In the genomic region with DNA sequence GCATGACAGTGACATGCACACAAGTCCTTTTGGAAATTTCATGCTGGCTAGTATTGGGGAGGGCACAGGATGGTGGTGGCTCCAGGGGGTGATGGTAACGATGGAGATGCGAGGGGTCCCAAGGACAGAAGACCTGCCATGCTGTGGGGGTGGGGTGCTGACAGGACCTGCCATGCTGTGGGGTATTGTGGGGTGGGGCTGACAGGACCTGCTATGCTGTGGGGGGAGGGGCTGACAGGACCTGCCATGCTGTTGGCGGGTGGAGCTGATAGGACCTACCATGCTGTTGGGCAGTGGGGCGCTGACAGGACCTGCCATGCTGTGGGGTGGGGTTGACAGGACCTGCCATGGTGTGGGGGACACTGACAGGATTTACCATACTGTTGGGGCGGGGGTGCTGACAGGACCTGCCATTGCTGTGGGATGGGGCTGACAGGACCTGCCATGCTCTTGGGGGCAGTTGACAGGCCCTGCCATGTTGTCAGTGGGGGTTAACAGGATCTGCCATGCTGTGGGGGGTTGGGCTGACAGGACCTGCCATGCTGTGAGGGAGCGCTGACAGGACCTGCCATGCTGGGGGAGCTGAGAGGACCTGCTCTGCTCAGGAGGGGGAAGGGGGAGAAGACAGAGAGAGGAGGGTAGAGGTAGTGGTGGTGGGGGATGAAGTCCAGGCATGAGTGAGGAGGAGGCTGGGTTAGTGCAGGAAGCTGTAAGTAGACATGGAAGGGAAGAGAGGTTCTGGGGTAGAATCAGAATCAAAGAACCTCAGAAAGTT, we compare ENCODE assay signal across 27 cellular contexts. TPM values are rescaled to one million over a fixed set of nuclear protein-coding genes. Genes with fewer than 3 reads are reported as not detected.
DNase-seq lines count a peak whose midpoint lies in the region; ATAC-seq, FAIRE-seq and TF ChIP-seq lines count a peak whose summit lies in the region.
"Had no signal": no experiment of that assay in that cellular context is flagged by ENCODE, and none has a peak within 500 bp of the region (broad histone marks: within the 10 kb centered on the region; RNA-seq: fewer than 3 reads in every experiment).

No MANE protein-coding gene starts in this region.

- H2BK15ac ChIP-seq in H1 (ENCODE audit: low read length), result no peak overlapping the region

- H3K23me2 ChIP-seq in H1 (ENCODE audit: low read depth, low read length), result peaks cover 1% of the 10 kb centered on the region; the same call in 1 of the 2 replicates

- H3K27ac Mint-ChIP-seq in activated CD8-positive, alpha-beta memory T cell treated with anti-CD3 and anti-CD28 coated beads, Interleukin-2, amount 10 ng/mL, durations not matched to agents 7 days and 5 days, result no peak overlapping the region
- H3K27ac Mint-ChIP-seq: activated B cell treated with CpG ODN at 0.5 μM for 24 hours; activated T-helper 17 cell treated with anti-CD3 and anti-CD28 coated beads, Interleukin-2, amount 50 U/mL, for 72 hours; CD4-positive, alpha-beta memory T cell; GM23338; HFFc6; stimulated activated effector memory CD8-positive, alpha-beta T cell treated with anti-CD3 and anti-CD28 coated beads, Interleukin-12 subunit alpha, Interleukin-12 subunit beta, amount 100 ng/mL, for 72 hours; T-helper 1 cell treated with Interleukin-12 subunit alpha and Interleukin-12 subunit beta and Interleukin-4 antibody, amounts not matched to agents 30 μg/mL and 1 μg/mL, for 36 hours had no signal

- H3K27ac ChIP-seq in H1 (ENCODE audit: low read depth, low read length), result no peak overlapping the region
- H3K27ac ChIP-seq: transverse colon had no signal

- CTCF ChIA-PET in activated CD8-positive, alpha-beta memory T cell treated with anti-CD3 and anti-CD28 coated beads, Interleukin-2, amount 10 ng/mL, durations not matched to agents 7 days and 5 days (lab: Charles Lee), result no interaction called here
- CTCF ChIA-PET in H1 (lab: Charles Lee; ENCODE audit: partially characterized antibody), result interaction anchor here (0.6 to 4.6 kb wide), 8 partner anchors 15 to 175 kb away, joined by 3 to 26 read pairs (median 4); no protein-coding TSS in a partner anchor

- no peak overlapping the region for H3K4me2 ChIP-seq in H1 (ENCODE audit: insufficient read depth in 1 of 2, low read depth in 2 of 2, low read length in 2 of 2)
- H3K4me2 ChIP-seq: GM23338 had no signal

- no peak for TF ChIP-seq RAD21 in H1 (IDR thresholded peaks at IDR 0.05 in 1 of 2, conservative IDR thresholded peaks at IDR 0.05 in 1 of 2; ENCODE audit: low read depth in 2 of 2, low read length in 2 of 2)

- no peak overlapping the region for H2BK12ac ChIP-seq in H1 (ENCODE audit: low read depth, low read length)

- no peak overlapping the region for H4K5ac ChIP-seq in H1 (ENCODE audit: insufficient read length, low read depth, low read length)

- no peaks in the 10 kb centered on the region for H3K27me3 ChIP-seq in H1 (replicated peaks in 1 of 4; ENCODE audit: control insufficient read depth in 3 of 4, extremely low read depth in 1 of 4, insufficient read depth in 3 of 4, low read length in 3 of 4)
- H3K27me3 ChIP-seq: transverse colon had no signal

- POLR2A ChIA-PET in H1 (lab: Charles Lee; ENCODE audit: partially characterized antibody), result no interaction called here

- H4K91ac ChIP-seq in H1 (replicated peaks; ENCODE audit: insufficient read length, low read length), result no peak overlapping the region

- no peaks in the 10 kb centered on the region for H3K9me3 ChIP-seq in H1 (ENCODE audit: insufficient read depth in 2 of 2, low read depth in 1 of 2, low read length in 1 of 2)
- H3K9me3 ChIP-seq: transverse colon had no signal

- no peaks in the 10 kb centered on the region for H3K9me3 Mint-ChIP-seq in activated CD8-positive, alpha-beta memory T cell treated with anti-CD3 and anti-CD28 coated beads, Interleukin-2, amount 10 ng/mL, durations not matched to agents 7 days and 5 days (ENCODE audit: low read depth)
- H3K9me3 Mint-ChIP-seq: activated B cell treated with CpG ODN at 0.5 μM for 24 hours; activated naive CD4-positive, alpha-beta T cell treated with anti-CD3 and anti-CD28 coated beads, Interleukin-2, amount 50 U/mL, for 72 hours; activated T-helper 17 cell treated with anti-CD3 and anti-CD28 coated beads, Interleukin-2, amount 50 U/mL, for 72 hours; CD4-positive, alpha-beta memory T cell; HFFc6; stimulated activated effector memory CD8-positive, alpha-beta T cell treated with anti-CD3 and anti-CD28 coated beads, Interleukin-12 subunit alpha, Interleukin-12 subunit beta, amount 100 ng/mL, for 72 hours; T-helper 1 cell treated with Interleukin-12 subunit alpha and Interleukin-12 subunit beta and Interleukin-4 antibody, amounts not matched to agents 30 μg/mL and 1 μg/mL, for 36 hours had no signal

- peak overlapping the region; percentile 30; the same call in 1 of the 2 replicates for H2BK5ac ChIP-seq in H1 (ENCODE audit: low read depth, low read length)

- WGBS in H1 (ENCODE audit: extremely low coverage in 1 of 2, insufficient coverage in 1 of 2, insufficient read length in 1 of 2, insufficient replicate concordance in 2 of 2, low coverage in 1 of 2, low lambda C conversion rate in 2 of 2, missing lambda C conversion rate in 1 of 2), 2 experiments, result 89% methylated on average over 5 of the region's 6 CpGs; no CpG with 5 or more reads in 1 of the 2 experiments

- peak; percentile 47 for DNase-seq in activated CD8-positive, alpha-beta memory T cell treated with anti-CD3 and anti-CD28 coated beads for 24 hours
- no peak for DNase-seq in activated CD8-positive, alpha-beta memory T cell treated with anti-CD3 and anti-CD28 coated beads, Interleukin-2, amount 10 ng/mL, durations not matched to agents 7 days and 5 days
- DNase-seq in H1 (ENCODE audit: low read depth in 1 of 2, low spot score in 2 of 2) (no peak), mesenteric fat pad (ENCODE audit: low spot score) (peak; percentile 62), urothelium cell line (ENCODE audit: low spot score) (no peak), cerebellum (ENCODE audit: low spot score) (no peak), SHP77 (lab: John Stamatoyannopoulos, UW) (no peak)
- DNase-seq: activated B cell treated with CpG ODN at 0.5 μM for 24 hours; amygdala; CD4-positive, alpha-beta memory T cell; effector CD4-positive, alpha-beta T cell; HFFc6; NCI-H1105; NCI-H187 treated with DMSO at 0.1 percent for 48 hours; NCI-H2171 treated with DMSO at 0.1 percent for 48 hours; NCI-H510A treated with DMSO at 0.1 percent for 48 hours; occipital lobe; stimulated activated CD4-positive, alpha-beta T cell treated with anti-CD3 and anti-CD28 coated beads, Interleukin-15, amount 100 ng/mL, for 24 hours; transverse colon had no signal

- H3K18ac ChIP-seq in H1 (ENCODE audit: extremely low read depth, low read length), result no peak overlapping the region; the same call in 1 of the 2 replicates

- no peak overlapping the region for H3K56ac ChIP-seq in H1 (replicated peaks; ENCODE audit: insufficient read length, low read depth, low read length)

- no peaks in the 10 kb centered on the region for H3K27me3 Mint-ChIP-seq in activated CD8-positive, alpha-beta memory T cell treated with anti-CD3 and anti-CD28 coated beads, Interleukin-2, amount 10 ng/mL, durations not matched to agents 7 days and 5 days
- H3K27me3 Mint-ChIP-seq: activated B cell treated with CpG ODN at 0.5 μM for 24 hours; CD4-positive, alpha-beta memory T cell had no signal

- no peak overlapping the region for H3K23ac ChIP-seq in H1 (ENCODE audit: insufficient read length)

- no peak overlapping the region for H2BK20ac ChIP-seq in H1 (ENCODE audit: low read length)

- no peaks in the 10 kb centered on the region for H3K36me3 Mint-ChIP-seq in activated CD8-positive, alpha-beta memory T cell treated with anti-CD3 and anti-CD28 coated beads, Interleukin-2, amount 10 ng/mL, durations not matched to agents 7 days and 5 days
- H3K36me3 Mint-ChIP-seq: activated naive CD4-positive, alpha-beta T cell treated with anti-CD3 and anti-CD28 coated beads, Interleukin-2, amount 50 U/mL, for 72 hours; CD4-positive, alpha-beta memory T cell; naive thymus-derived CD8-positive, alpha-beta T cell; stimulated activated effector memory CD8-positive, alpha-beta T cell treated with anti-CD3 and anti-CD28 coated beads, Interleukin-12 subunit alpha, Interleukin-12 subunit beta, amount 100 ng/mL, for 72 hours had no signal

- no peak overlapping the region for H2AFZ ChIP-seq in H1 (ENCODE audit: low read length)
- H2AFZ ChIP-seq: GM23338 had no signal

- H3K4me3 ChIP-seq in H1 (ENCODE audit: extremely low read depth in 1 of 4, insufficient read depth in 2 of 4, low read depth in 3 of 4, low read length in 4 of 4), result no peak overlapping the region
- H3K4me3 ChIP-seq: GM23338, transverse colon had no signal

- no peak overlapping the region for H3K4ac ChIP-seq in H1 (replicated peaks; ENCODE audit: insufficient read length, low read depth, low read length)

- no peak overlapping the region for H4K8ac ChIP-seq in H1 (ENCODE audit: extremely low read depth, insufficient read depth, low read length)

- H3K4me3 Mint-ChIP-seq in activated CD8-positive, alpha-beta memory T cell treated with anti-CD3 and anti-CD28 coated beads, Interleukin-2, amount 10 ng/mL, durations not matched to agents 7 days and 5 days, result no peak overlapping the region
- H3K4me3 Mint-ChIP-seq: activated B cell treated with CpG ODN at 0.5 μM for 24 hours; activated T-helper 17 cell treated with anti-CD3 and anti-CD28 coated beads, Interleukin-2, amount 50 U/mL, for 72 hours; CD4-positive, alpha-beta memory T cell; GM23338; HFFc6; naive thymus-derived CD8-positive, alpha-beta T cell; stimulated activated effector memory CD8-positive, alpha-beta T cell treated with anti-CD3 and anti-CD28 coated beads, Interleukin-12 subunit alpha, Interleukin-12 subunit beta, amount 100 ng/mL, for 72 hours; T-helper 1 cell treated with Interleukin-12 subunit alpha and Interleukin-12 subunit beta and Interleukin-4 antibody, amounts not matched to agents 30 μg/mL and 1 μg/mL, for 36 hours had no signal

- H2AK5ac ChIP-seq in H1 (ENCODE audit: low read depth, low read length), result no peak overlapping the region

- H3K79me2 ChIP-seq in H1 (ENCODE audit: control insufficient read depth in 1 of 2, insufficient read depth in 2 of 2, low read length in 2 of 2), result no peaks in the 10 kb centered on the region

- H2BK120ac ChIP-seq in H1 (replicated peaks; ENCODE audit: low read depth, low read length), result no peak overlapping the region

- no peaks in the 10 kb centered on the region for H3K79me1 ChIP-seq in H1 (ENCODE audit: low read depth, low read length)

- no peak overlapping the region for H3K9ac ChIP-seq in H1 (replicated peaks in 1 of 4; ENCODE audit: extremely low read depth in 1 of 4, low read depth in 3 of 4, low read length in 3 of 4)

- peaks cover 0 to 23% (median 11%) of the 10 kb centered on the region in 4 experiments; a peak in 6 of 7 replicates for H3K4me1 ChIP-seq in H1 (replicated peaks in 1 of 4; ENCODE audit: control insufficient read depth in 3 of 4, insufficient read depth in 4 of 4, low read length in 3 of 4)

- TF ChIP-seq CTCF in H1 (IDR thresholded peaks at IDR 0.05; ENCODE audit: control extremely low read depth in 1 of 3, insufficient read depth in 1 of 3, low read depth in 1 of 3, low read length in 3 of 3), result no peak

- H3K4me1 Mint-ChIP-seq in activated CD8-positive, alpha-beta memory T cell treated with anti-CD3 and anti-CD28 coated beads, Interleukin-2, amount 10 ng/mL, durations not matched to agents 7 days and 5 days, result no peaks in the 10 kb centered on the region
- H3K4me1 Mint-ChIP-seq: activated B cell treated with CpG ODN at 0.5 μM for 24 hours; activated T-helper 17 cell treated with anti-CD3 and anti-CD28 coated beads, Interleukin-2, amount 50 U/mL, for 72 hours; stimulated activated effector memory CD8-positive, alpha-beta T cell treated with anti-CD3 and anti-CD28 coated beads, Interleukin-12 subunit alpha, Interleukin-12 subunit beta, amount 100 ng/mL, for 72 hours had no signal

- no peak overlapping the region for H3K14ac ChIP-seq in H1 (ENCODE audit: insufficient read length)

- no peaks in the 10 kb centered on the region for H3K36me3 ChIP-seq in H1 (ENCODE audit: control insufficient read depth in 2 of 4, insufficient read depth in 4 of 4, low read length in 3 of 4)
- H3K36me3 ChIP-seq: transverse colon had no signal

- no peak for TF ChIP-seq POLR2A in H1 (IDR thresholded peaks at IDR 0.05; ENCODE audit: control extremely low read depth in 1 of 2, low read depth in 2 of 2, low read length in 2 of 2)

- no peaks in the 10 kb centered on the region for H4K20me1 ChIP-seq in H1 (replicated peaks in 1 of 2; ENCODE audit: control insufficient read depth in 1 of 2, insufficient read depth in 2 of 2, low read length in 2 of 2)

- FAIRE-seq in H1 (lab: Jason Lieb, UNC) (no peak), urothelium cell line (lab: Jason Lieb, UNC) (peak; percentile 82)
- FAIRE-seq: A204.1 had no signal

- ATAC-seq in activated CD8-positive, alpha-beta memory T cell treated with anti-CD3 and anti-CD28 coated beads, Interleukin-2, amount 10 ng/mL, durations not matched to agents 7 days and 5 days, result no peak
- ATAC-seq in HG03432 (IDR thresholded peaks at IDR 0.05; ENCODE audit: unreplicated experiment), result no peak
- ATAC-seq: activated naive CD4-positive, alpha-beta T cell treated with anti-CD3 and anti-CD28 coated beads, Interleukin-2, amount 50 U/mL, for 72 hours; activated T-helper 17 cell treated with anti-CD3 and anti-CD28 coated beads, Interleukin-2, amount 50 U/mL, for 72 hours; GM23338; naive thymus-derived CD8-positive, alpha-beta T cell; stimulated activated effector memory CD8-positive, alpha-beta T cell treated with anti-CD3 and anti-CD28 coated beads, Interleukin-12 subunit alpha, Interleukin-12 subunit beta, amount 100 ng/mL, for 72 hours had no signal

- no peak for TF ChIP-seq EP300 in H1 (IDR thresholded peaks at IDR 0.05; ENCODE audit: borderline replicate concordance in 1 of 2, low read depth in 2 of 2, low read length in 2 of 2)

RNA-seq across cellular contexts. Expression of a gene that starts 36.2 kb away (rescaled TPM):
- total RNA-seq in activated CD8-positive, alpha-beta memory T cell treated with anti-CD3 and anti-CD28 coated beads, Interleukin-2, amount 10 ng/mL, durations not matched to agents 7 days and 5 days, result under 1 TPM; 0.38 to 0.45 TPM
- 8.4 TPM in 2 replicates for total RNA-seq in H1 (2021; fragmentation: NEBNext Ultra II Directional; extraction: Animal tissue kit (Norgen Biotek cat#: 25700))
- 6.7 and 10.4 TPM in 2 replicates for polyA plus RNA-seq in H1 (2011; rRNA removed)
- polyA plus RNA-seq in H1 (2011; cell fraction: cytosol; rRNA removed), result 6.4 TPM
- polyA plus RNA-seq in H1 (2011; cell fraction: nucleus; rRNA removed), result 16.4 TPM
- polyA plus RNA-seq in H1 (2012, experiment 1 of 2), result 5.8 to 8.4 TPM (median 8.3 TPM) in 4 replicates
- 5.1 TPM for polyA plus RNA-seq in H1 (2012, experiment 2 of 2)
- 8.0 TPM for polyA plus RNA-seq in H1 (2013, experiment 1 of 2)
- 7.6 TPM for polyA plus RNA-seq in H1 (2013, experiment 2 of 2)
- polyA minus RNA-seq in H1 (2011; rRNA and poly(A)+ RNA removed), result 3.6 and 5.9 TPM in 2 replicates
- 7.3 TPM for polyA minus RNA-seq in H1 (2011; cell fraction: cytosol; rRNA and poly(A)+ RNA removed)
- 9.4 TPM for polyA minus RNA-seq in H1 (2011; cell fraction: nucleus; rRNA and poly(A)+ RNA removed)
- total RNA-seq in mesenteric fat pad (0.64 TPM), cerebellum (4.4 TPM)
- total RNA-seq: activated B cell treated with CpG ODN at 0.5 μM for 24 hours; CD4-positive, alpha-beta memory T cell; naive thymus-derived CD8-positive, alpha-beta T cell had no signal
- polyA plus RNA-seq: CD4-positive, alpha-beta memory T cell; naive thymus-derived CD8-positive, alpha-beta T cell had no signal

Comparison
In these comparisons a context has a peak if more than half of its experiments do, and no peak if none do; other contexts are left out.
1. DNase-seq: peak in activated CD8-positive, alpha-beta memory T cell treated with anti-CD3 and anti-CD28 coated beads for 24 hours (single experiment) and mesenteric fat pad (single experiment); none in activated CD8-positive, alpha-beta memory T cell treated with anti-CD3 and anti-CD28 coated beads, Interleukin-2, amount 10 ng/mL, durations not matched to agents 7 days and 5 days (single experiment), H1 (0 of 2), urothelium cell line (single experiment), cerebellum (single experiment) and SHP77 (0 of 2).